14 cellular contexts compared by ENCODE assay signal in the genomic region with DNA sequence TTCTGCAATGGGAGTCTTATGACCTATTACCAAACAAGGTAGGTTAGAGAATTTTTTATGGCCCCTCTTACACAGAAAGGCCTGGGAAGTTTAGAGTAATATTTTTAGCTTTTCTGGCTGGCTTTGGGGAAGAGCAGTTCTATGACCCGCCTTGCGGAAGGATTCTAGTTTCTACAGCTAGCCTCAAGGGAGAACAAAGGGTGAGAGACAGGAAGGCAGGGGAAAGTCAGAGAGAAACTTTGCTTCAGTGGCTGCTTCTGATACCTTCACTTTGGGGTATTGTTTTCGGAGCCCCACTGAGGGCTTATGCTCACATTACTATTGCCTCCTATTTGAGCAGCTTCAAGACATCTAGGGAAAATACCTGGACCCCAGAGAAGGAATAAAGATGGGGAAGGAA.
A peak's percentile ranks its signal among the peaks of the same experiment; 100 is the strongest.
DNase-seq lines count a peak whose midpoint lies in the region; ATAC-seq and TF ChIP-seq lines count a peak whose summit lies in the region.
"Had no signal": no experiment of that assay in that cellular context is flagged by ENCODE, and none has a peak within 500 bp of the region (broad histone marks: within the 10 kb centered on the region; RNA-seq: fewer than 3 reads in every experiment).

No MANE protein-coding gene starts in this region.

- H3K9me3 Mint-ChIP-seq in nephron progenitor cell = no peaks in the 10 kb centered on the region

- ATAC-seq in GM18868 (IDR thresholded peaks at IDR 0.05; ENCODE audit: unreplicated experiment) (peak; percentile 94), GM21526 (IDR thresholded peaks at IDR 0.05; ENCODE audit: low FRiP score, unreplicated experiment) (peak; percentile 93), HG03103 (IDR thresholded peaks at IDR 0.05; ENCODE audit: low read depth, unreplicated experiment) (peak; percentile 92)

- no peak for TF ChIP-seq POLR2A in adrenal gland (IDR thresholded peaks at IDR 0.05)

- no peak overlapping the region for H3K4me3 Mint-ChIP-seq in nephron progenitor cell

- intact Hi-C loops in adrenal gland (cut with DNase I) = no loop called here

- in situ Hi-C loops in KBM-7 (cut with MboI; ENCODE audit: low pct_unique_long_range_greater_than_20kb, low sequenced_read_pairs) = no loop called here

- peaks cover 5% of the 10 kb centered on the region for H3K27me3 Mint-ChIP-seq in nephron progenitor cell (ENCODE audit: low read depth, poor library complexity)

- H3K27ac ChIP-seq in adrenal gland = no peak overlapping the region
- H3K27ac ChIP-seq: thoracic aorta, VCaP had no signal

- no peaks in the 10 kb centered on the region for H3K4me1 ChIP-seq in adrenal gland (replicated peaks in 1 of 2)

- H3K36me3 Mint-ChIP-seq in nephron progenitor cell (ENCODE audit: low read depth) = no peaks in the 10 kb centered on the region

- TF ChIP-seq CTCF in nephron progenitor cell (IDR thresholded peaks at IDR 0.05) (no peak), adrenal gland (IDR thresholded peaks at IDR 0.05) (no peak)

- peak overlapping the region; percentile 81 for H3K27ac Mint-ChIP-seq in nephron progenitor cell

- DNase-seq in nephron progenitor cell (no peak), adrenal gland (no peak), NCI-H345 treated with DMSO at 0.1 percent for 48 hours (lab: John Stamatoyannopoulos, UW; ENCODE audit: unreplicated experiment) (no peak), KBM-7 (no peak), NCI-H1694 treated with DMSO at 0.1 percent for 48 hours (lab: John Stamatoyannopoulos, UW) (no peak)
- DNase-seq: activated gamma-delta T cell treated with Interleukin-2 at 50 U/mL for 16 hours; effector memory CD4-positive, alpha-beta T cell; NCI-H146; stimulated activated CD4-positive, alpha-beta T cell treated with anti-CD3 and anti-CD28 coated beads, Interleukin-4, amount 100 ng/mL, for 1 hour had no signal

- no peaks in the 10 kb centered on the region for H3K9me3 ChIP-seq in adrenal gland (replicated peaks in 1 of 3)
- H3K9me3 ChIP-seq: thoracic aorta had no signal

- peaks cover 31% of the 10 kb centered on the region for H3K4me1 Mint-ChIP-seq in nephron progenitor cell

- WGBS in adrenal gland, 4 donors = 82 to 88% (median 84%) methylated on average over 3 of the region's 3 CpGs

- no peaks in the 10 kb centered on the region for H3K36me3 ChIP-seq in adrenal gland (replicated peaks in 1 of 2)
- H3K36me3 ChIP-seq: thoracic aorta had no signal

- H3K27me3 ChIP-seq in adrenal gland = no peaks in the 10 kb centered on the region

- H3K4me3 ChIP-seq in adrenal gland = no peak overlapping the region
- H3K4me3 ChIP-seq: thoracic aorta had no signal
